Comparison of ENCODE assay signal across 8 cellular contexts in genomic region chr6:26502169-26502568, GRCh38.
DNase-seq lines count a peak whose midpoint lies in the region; ATAC-seq and FAIRE-seq lines count a peak whose summit lies in the region.

No MANE protein-coding gene starts in this region.

- no peak for FAIRE-seq in RCC 7860 (lab: Jason Lieb, UNC)

- DNase-seq in COLO668 (lab: John Stamatoyannopoulos, UW; ENCODE audit: unreplicated experiment) (peak; percentile 6), RCC 7860 (ENCODE audit: low spot score) (peak; percentile 25), kidney tubule cell (ENCODE audit: low spot score) (peak; percentile 50), C1 segment of cervical spinal cord (lab: John Stamatoyannopoulos, UW) (no peak), hypothalamus (lab: John Stamatoyannopoulos, UW) (no peak)
- DNase-seq in activated CD8-positive, alpha-beta memory T cell treated with anti-CD3 and anti-CD28 coated beads, Interleukin-2, amount 50 U/mL, for 4 hours: no peak

- ATAC-seq in GM19328 (IDR thresholded peaks at IDR 0.05; ENCODE audit: unreplicated experiment) (peak; percentile 65), HG03460 (IDR thresholded peaks at IDR 0.05; ENCODE audit: unreplicated experiment) (no peak)

Comparison
In these comparisons a context has a peak if more than half of its experiments do, and no peak if none do; other contexts are left out.
1. DNase-seq: peak in COLO668 (single experiment), RCC 7860 (single experiment) and kidney tubule cell (single experiment); none in C1 segment of cervical spinal cord (0 of 14), hypothalamus (0 of 51) and activated CD8-positive, alpha-beta memory T cell treated with anti-CD3 and anti-CD28 coated beads, Interleukin-2, amount 50 U/mL, for 4 hours (single experiment).